ENCODE assay signal across 1 cellular context in the genomic region with DNA sequence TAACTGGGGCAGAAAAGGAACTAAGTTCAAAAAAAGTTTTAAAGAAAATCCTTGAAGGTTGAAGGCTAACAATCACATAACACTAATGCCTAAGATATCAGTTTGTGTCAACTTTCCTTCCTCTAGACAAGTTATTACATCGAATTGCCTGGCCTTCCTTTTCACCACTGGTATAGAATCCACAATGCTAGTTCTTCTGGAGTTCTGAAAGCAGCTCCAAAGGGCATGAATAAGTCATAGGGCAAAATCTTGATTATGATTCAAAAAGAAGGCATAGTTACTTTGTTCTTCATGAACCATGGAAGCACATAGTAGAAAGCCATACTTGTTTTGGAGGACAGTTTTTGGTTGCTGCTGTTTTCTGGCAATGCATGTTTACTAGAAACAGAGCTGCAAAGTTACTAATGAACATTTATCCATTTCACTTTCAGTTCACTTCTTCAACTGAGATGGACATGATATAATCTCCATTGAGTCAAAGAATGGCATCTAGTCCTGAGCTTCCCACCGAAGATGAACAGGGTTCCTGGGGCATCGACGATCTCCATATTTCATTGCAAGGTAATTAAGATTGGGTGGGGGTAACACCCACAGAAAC.
TF ChIP-seq lines count a peak whose summit lies in the region.

No MANE protein-coding gene starts in this region.

TF ChIP-seq in SK-N-SH, 30 proteins besides CTCF, POLR2A, EP300 and RAD21 (continued from another document):
- TF ChIP-seq FOSL2 (IDR thresholded peaks at IDR 0.05; ENCODE audit: borderline replicate concordance, low read depth) (no peak), YY1 (IDR thresholded peaks at IDR 0.05; ENCODE audit: low read depth) (no peak), SMC3 (IDR thresholded peaks at IDR 0.05; ENCODE audit: low read depth, low read length) (no peak), TAF1 (IDR thresholded peaks at IDR 0.05; ENCODE audit: borderline replicate concordance, low read depth, low read length) (no peak), FOXM1 (IDR thresholded peaks at IDR 0.05; ENCODE audit: low read depth) (no peak), TCF12 (IDR thresholded peaks at IDR 0.05) (no peak), ELF1 (IDR thresholded peaks at IDR 0.05) (no peak)
- TF ChIP-seq, protein P1, sequence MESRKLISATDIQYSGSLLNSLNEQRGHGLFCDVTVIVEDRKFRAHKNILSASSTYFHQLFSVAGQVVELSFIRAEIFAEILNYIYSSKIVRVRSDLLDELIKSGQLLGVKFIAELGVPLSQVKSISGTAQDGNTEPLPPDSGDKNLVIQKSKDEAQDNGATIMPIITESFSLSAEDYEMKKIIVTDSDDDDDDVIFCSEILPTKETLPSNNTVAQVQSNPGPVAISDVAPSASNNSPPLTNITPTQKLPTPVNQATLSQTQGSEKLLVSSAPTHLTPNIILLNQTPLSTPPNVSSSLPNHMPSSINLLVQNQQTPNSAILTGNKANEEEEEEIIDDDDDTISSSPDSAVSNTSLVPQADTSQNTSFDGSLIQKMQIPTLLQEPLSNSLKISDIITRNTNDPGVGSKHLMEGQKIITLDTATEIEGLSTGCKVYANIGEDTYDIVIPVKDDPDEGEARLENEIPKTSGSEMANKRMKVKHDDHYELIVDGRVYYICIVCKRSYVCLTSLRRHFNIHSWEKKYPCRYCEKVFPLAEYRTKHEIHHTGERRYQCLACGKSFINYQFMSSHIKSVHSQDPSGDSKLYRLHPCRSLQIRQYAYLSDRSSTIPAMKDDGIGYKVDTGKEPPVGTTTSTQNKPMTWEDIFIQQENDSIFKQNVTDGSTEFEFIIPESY (IDR thresholded peaks at IDR 0.05; ENCODE audit: borderline replicate concordance, low read depth), result no peak
- TF ChIP-seq, protein P2, sequence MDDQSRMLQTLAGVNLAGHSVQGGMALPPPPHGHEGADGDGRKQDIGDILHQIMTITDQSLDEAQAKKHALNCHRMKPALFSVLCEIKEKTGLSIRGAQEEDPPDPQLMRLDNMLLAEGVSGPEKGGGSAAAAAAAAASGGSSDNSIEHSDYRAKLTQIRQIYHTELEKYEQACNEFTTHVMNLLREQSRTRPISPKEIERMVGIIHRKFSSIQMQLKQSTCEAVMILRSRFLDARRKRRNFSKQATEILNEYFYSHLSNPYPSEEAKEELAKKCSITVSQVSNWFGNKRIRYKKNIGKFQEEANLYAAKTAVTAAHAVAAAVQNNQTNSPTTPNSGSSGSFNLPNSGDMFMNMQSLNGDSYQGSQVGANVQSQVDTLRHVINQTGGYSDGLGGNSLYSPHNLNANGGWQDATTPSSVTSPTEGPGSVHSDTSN (IDR thresholded peaks at IDR 0.05), result no peak
- TF ChIP-seq, protein P3, sequence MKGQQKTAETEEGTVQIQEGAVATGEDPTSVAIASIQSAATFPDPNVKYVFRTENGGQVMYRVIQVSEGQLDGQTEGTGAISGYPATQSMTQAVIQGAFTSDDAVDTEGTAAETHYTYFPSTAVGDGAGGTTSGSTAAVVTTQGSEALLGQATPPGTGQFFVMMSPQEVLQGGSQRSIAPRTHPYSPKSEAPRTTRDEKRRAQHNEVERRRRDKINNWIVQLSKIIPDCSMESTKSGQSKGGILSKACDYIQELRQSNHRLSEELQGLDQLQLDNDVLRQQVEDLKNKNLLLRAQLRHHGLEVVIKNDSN (IDR thresholded peaks at IDR 0.05; ENCODE audit: borderline replicate concordance, low read depth), result no peak
